1 cellular context compared by ENCODE assay signal in genomic region chr20:1392693-1393506, GRCh38.
TF ChIP-seq lines count a peak whose summit lies in the region.

TSS of gene FKBP1A (minus strand) at chr20:1393054. CDS start at chr20:1392998, 56 bp downstream.

TF ChIP-seq in HepG2, 621 proteins besides CTCF, POLR2A, EP300 and RAD21 (continued from another document and continues in another):
- TF ChIP-seq ZNF275 (CRISPR knock-in tag; IDR thresholded peaks at IDR 0.05; ENCODE audit: borderline replicate concordance) (peak; percentile 19; the same call in 1 of the 2 replicates), ATF7-NPFF (CRISPR knock-in tag; IDR thresholded peaks at IDR 0.05; ENCODE audit: low read depth) (peak; percentile 88), FOXA3 (CRISPR knock-in tag; IDR thresholded peaks at IDR 0.05) (peak; percentile 82), ZNF333 (CRISPR knock-in tag; IDR thresholded peaks at IDR 0.05; ENCODE audit: borderline replicate concordance) (no peak), ZNF20 (CRISPR knock-in tag; IDR thresholded peaks at IDR 0.05) (no peak), ZNF44 (CRISPR knock-in tag; IDR thresholded peaks at IDR 0.05) (0 out of 2 replicates have a peak, but pooled peaks have one; percentile 12), U2AF2 (IDR thresholded peaks at IDR 0.05; ENCODE audit: low read depth, low read length) (no peak), CREB1 (IDR thresholded peaks at IDR 0.05) (peak; percentile 53; the same call in 1 of the 2 replicates), CREB1 (CRISPR knock-in tag; IDR thresholded peaks at IDR 0.05) (no peak), POGZ (CRISPR knock-in tag; IDR thresholded peaks at IDR 0.05) (peak; percentile 80), WIZ (CRISPR knock-in tag; IDR thresholded peaks at IDR 0.05) (no peak; the same call in 1 of the 2 replicates), ZBTB8A (CRISPR knock-in tag; IDR thresholded peaks at IDR 0.05; ENCODE audit: borderline replicate concordance, low read depth) (no peak; the same call in 1 of the 2 replicates), FOXO4 (CRISPR knock-in tag; conservative IDR thresholded peaks at IDR 0.05) (no peak), ZNF598 (CRISPR knock-in tag; IDR thresholded peaks at IDR 0.05; ENCODE audit: borderline replicate concordance) (no peak), GATAD2A (CRISPR knock-in tag; IDR thresholded peaks at IDR 0.05) (peak; percentile 59; the same call in 1 of the 2 replicates), ELF1 (CRISPR knock-in tag; IDR thresholded peaks at IDR 0.05) (peak; percentile 97), NR1H2 (CRISPR knock-in tag; IDR thresholded peaks at IDR 0.05; ENCODE audit: borderline replicate concordance, low read depth) (no peak), ZNF615 (CRISPR knock-in tag; IDR thresholded peaks at IDR 0.05; ENCODE audit: borderline replicate concordance) (no peak), UBTF (CRISPR knock-in tag; IDR thresholded peaks at IDR 0.05) (peak; percentile 65), ISX (CRISPR knock-in tag; conservative IDR thresholded peaks at IDR 0.05) (0 out of 2 replicates have a peak, but pooled peaks have one; percentile 56), MLXIP (CRISPR knock-in tag; IDR thresholded peaks at IDR 0.05; ENCODE audit: borderline replicate concordance) (no peak), TCF7L2 (IDR thresholded peaks at IDR 0.05; ENCODE audit: low read depth, low read length) (no peak), ZBTB4 (CRISPR knock-in tag; IDR thresholded peaks at IDR 0.05; ENCODE audit: borderline replicate concordance) (peak; percentile 43; the same call in 1 of the 2 replicates), ZSCAN12 (CRISPR knock-in tag; IDR thresholded peaks at IDR 0.05) (no peak; the same call in 1 of the 2 replicates), ZNF431 (CRISPR knock-in tag; IDR thresholded peaks at IDR 0.05; ENCODE audit: borderline replicate concordance, low read depth) (no peak), BCL6 (CRISPR knock-in tag; IDR thresholded peaks at IDR 0.05) (peak; percentile 35), TAF15 (IDR thresholded peaks at IDR 0.05; ENCODE audit: low read depth, low read length, poor library complexity, severe bottlenecking) (no peak), SOX13 (IDR thresholded peaks at IDR 0.05) (no peak), SOX13 (CRISPR knock-in tag; conservative IDR thresholded peaks at IDR 0.05 in 1 of 2, IDR thresholded peaks at IDR 0.05 in 1 of 2) (peak in 1 of 2 experiments; percentile 37; a peak in 2 of 4 replicates)
- TF ChIP-seq, protein P1, sequence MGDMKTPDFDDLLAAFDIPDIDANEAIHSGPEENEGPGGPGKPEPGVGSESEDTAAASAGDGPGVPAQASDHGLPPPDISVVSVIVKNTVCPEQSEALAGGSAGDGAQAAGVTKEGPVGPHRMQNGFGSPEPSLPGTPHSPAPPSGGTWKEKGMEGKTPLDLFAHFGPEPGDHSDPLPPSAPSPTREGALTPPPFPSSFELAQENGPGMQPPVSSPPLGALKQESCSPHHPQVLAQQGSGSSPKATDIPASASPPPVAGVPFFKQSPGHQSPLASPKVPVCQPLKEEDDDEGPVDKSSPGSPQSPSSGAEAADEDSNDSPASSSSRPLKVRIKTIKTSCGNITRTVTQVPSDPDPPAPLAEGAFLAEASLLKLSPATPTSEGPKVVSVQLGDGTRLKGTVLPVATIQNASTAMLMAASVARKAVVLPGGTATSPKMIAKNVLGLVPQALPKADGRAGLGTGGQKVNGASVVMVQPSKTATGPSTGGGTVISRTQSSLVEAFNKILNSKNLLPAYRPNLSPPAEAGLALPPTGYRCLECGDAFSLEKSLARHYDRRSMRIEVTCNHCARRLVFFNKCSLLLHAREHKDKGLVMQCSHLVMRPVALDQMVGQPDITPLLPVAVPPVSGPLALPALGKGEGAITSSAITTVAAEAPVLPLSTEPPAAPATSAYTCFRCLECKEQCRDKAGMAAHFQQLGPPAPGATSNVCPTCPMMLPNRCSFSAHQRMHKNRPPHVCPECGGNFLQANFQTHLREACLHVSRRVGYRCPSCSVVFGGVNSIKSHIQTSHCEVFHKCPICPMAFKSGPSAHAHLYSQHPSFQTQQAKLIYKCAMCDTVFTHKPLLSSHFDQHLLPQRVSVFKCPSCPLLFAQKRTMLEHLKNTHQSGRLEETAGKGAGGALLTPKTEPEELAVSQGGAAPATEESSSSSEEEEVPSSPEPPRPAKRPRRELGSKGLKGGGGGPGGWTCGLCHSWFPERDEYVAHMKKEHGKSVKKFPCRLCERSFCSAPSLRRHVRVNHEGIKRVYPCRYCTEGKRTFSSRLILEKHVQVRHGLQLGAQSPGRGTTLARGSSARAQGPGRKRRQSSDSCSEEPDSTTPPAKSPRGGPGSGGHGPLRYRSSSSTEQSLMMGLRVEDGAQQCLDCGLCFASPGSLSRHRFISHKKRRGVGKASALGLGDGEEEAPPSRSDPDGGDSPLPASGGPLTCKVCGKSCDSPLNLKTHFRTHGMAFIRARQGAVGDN (CRISPR knock-in tag; IDR thresholded peaks at IDR 0.05): peak; percentile 94
- TF ChIP-seq, protein P2, sequence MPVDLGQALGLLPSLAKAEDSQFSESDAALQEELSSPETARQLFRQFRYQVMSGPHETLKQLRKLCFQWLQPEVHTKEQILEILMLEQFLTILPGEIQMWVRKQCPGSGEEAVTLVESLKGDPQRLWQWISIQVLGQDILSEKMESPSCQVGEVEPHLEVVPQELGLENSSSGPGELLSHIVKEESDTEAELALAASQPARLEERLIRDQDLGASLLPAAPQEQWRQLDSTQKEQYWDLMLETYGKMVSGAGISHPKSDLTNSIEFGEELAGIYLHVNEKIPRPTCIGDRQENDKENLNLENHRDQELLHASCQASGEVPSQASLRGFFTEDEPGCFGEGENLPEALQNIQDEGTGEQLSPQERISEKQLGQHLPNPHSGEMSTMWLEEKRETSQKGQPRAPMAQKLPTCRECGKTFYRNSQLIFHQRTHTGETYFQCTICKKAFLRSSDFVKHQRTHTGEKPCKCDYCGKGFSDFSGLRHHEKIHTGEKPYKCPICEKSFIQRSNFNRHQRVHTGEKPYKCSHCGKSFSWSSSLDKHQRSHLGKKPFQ (CRISPR knock-in tag; IDR thresholded peaks at IDR 0.05; ENCODE audit: insufficient replicate concordance): peak; percentile 73
- TF ChIP-seq, protein P3, sequence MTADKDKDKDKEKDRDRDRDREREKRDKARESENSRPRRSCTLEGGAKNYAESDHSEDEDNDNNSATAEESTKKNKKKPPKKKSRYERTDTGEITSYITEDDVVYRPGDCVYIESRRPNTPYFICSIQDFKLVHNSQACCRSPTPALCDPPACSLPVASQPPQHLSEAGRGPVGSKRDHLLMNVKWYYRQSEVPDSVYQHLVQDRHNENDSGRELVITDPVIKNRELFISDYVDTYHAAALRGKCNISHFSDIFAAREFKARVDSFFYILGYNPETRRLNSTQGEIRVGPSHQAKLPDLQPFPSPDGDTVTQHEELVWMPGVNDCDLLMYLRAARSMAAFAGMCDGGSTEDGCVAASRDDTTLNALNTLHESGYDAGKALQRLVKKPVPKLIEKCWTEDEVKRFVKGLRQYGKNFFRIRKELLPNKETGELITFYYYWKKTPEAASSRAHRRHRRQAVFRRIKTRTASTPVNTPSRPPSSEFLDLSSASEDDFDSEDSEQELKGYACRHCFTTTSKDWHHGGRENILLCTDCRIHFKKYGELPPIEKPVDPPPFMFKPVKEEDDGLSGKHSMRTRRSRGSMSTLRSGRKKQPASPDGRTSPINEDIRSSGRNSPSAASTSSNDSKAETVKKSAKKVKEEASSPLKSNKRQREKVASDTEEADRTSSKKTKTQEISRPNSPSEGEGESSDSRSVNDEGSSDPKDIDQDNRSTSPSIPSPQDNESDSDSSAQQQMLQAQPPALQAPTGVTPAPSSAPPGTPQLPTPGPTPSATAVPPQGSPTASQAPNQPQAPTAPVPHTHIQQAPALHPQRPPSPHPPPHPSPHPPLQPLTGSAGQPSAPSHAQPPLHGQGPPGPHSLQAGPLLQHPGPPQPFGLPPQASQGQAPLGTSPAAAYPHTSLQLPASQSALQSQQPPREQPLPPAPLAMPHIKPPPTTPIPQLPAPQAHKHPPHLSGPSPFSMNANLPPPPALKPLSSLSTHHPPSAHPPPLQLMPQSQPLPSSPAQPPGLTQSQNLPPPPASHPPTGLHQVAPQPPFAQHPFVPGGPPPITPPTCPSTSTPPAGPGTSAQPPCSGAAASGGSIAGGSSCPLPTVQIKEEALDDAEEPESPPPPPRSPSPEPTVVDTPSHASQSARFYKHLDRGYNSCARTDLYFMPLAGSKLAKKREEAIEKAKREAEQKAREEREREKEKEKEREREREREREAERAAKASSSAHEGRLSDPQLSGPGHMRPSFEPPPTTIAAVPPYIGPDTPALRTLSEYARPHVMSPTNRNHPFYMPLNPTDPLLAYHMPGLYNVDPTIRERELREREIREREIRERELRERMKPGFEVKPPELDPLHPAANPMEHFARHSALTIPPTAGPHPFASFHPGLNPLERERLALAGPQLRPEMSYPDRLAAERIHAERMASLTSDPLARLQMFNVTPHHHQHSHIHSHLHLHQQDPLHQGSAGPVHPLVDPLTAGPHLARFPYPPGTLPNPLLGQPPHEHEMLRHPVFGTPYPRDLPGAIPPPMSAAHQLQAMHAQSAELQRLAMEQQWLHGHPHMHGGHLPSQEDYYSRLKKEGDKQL (CRISPR knock-in tag; IDR thresholded peaks at IDR 0.05; ENCODE audit: low read depth): 0 out of 2 replicates have a peak, but pooled peaks have one; percentile 66
